Comparison of ENCODE assay signal across 1 cellular context in genomic region chr1:202888507-202889360, GRCh38.
TF ChIP-seq lines count a peak whose summit lies in the region.

TSS of gene RABIF (minus strand) at chr1:202889149. CDS start at chr1:202889098, 51 bp downstream.

TF ChIP-seq in WTC11, 78 proteins besides CTCF, POLR2A, EP300 and RAD21 (continued from another document):
- TF ChIP-seq, protein P1, sequence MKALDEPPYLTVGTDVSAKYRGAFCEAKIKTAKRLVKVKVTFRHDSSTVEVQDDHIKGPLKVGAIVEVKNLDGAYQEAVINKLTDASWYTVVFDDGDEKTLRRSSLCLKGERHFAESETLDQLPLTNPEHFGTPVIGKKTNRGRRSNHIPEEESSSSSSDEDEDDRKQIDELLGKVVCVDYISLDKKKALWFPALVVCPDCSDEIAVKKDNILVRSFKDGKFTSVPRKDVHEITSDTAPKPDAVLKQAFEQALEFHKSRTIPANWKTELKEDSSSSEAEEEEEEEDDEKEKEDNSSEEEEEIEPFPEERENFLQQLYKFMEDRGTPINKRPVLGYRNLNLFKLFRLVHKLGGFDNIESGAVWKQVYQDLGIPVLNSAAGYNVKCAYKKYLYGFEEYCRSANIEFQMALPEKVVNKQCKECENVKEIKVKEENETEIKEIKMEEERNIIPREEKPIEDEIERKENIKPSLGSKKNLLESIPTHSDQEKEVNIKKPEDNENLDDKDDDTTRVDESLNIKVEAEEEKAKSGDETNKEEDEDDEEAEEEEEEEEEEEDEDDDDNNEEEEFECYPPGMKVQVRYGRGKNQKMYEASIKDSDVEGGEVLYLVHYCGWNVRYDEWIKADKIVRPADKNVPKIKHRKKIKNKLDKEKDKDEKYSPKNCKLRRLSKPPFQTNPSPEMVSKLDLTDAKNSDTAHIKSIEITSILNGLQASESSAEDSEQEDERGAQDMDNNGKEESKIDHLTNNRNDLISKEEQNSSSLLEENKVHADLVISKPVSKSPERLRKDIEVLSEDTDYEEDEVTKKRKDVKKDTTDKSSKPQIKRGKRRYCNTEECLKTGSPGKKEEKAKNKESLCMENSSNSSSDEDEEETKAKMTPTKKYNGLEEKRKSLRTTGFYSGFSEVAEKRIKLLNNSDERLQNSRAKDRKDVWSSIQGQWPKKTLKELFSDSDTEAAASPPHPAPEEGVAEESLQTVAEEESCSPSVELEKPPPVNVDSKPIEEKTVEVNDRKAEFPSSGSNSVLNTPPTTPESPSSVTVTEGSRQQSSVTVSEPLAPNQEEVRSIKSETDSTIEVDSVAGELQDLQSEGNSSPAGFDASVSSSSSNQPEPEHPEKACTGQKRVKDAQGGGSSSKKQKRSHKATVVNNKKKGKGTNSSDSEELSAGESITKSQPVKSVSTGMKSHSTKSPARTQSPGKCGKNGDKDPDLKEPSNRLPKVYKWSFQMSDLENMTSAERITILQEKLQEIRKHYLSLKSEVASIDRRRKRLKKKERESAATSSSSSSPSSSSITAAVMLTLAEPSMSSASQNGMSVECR (CRISPR knock-in tag; IDR thresholded peaks at IDR 0.05; ENCODE audit: borderline replicate concordance), result peak; percentile 58; the same call in 1 of the 2 replicates
- TF ChIP-seq ZNF671 (CRISPR knock-in tag; IDR thresholded peaks at IDR 0.05), result no peak; the same call in 1 of the 2 replicates
- peak; percentile 62 for TF ChIP-seq FOXP1 (CRISPR knock-in tag; IDR thresholded peaks at IDR 0.05; ENCODE audit: borderline replicate concordance)
- TF ChIP-seq, protein P2, sequence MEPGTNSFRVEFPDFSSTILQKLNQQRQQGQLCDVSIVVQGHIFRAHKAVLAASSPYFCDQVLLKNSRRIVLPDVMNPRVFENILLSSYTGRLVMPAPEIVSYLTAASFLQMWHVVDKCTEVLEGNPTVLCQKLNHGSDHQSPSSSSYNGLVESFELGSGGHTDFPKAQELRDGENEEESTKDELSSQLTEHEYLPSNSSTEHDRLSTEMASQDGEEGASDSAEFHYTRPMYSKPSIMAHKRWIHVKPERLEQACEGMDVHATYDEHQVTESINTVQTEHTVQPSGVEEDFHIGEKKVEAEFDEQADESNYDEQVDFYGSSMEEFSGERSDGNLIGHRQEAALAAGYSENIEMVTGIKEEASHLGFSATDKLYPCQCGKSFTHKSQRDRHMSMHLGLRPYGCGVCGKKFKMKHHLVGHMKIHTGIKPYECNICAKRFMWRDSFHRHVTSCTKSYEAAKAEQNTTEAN (CRISPR knock-in tag; IDR thresholded peaks at IDR 0.05), result peak; percentile 75; the same call in 1 of the 2 replicates
- TF ChIP-seq STAT6 (CRISPR knock-in tag; conservative IDR thresholded peaks at IDR 0.05; ENCODE audit: low read depth), result no peak
- 0 out of 2 replicates have a peak, but pooled peaks have one; percentile 8 for TF ChIP-seq NFYB (CRISPR knock-in tag; conservative IDR thresholded peaks at IDR 0.05; ENCODE audit: low read depth)
- peak; percentile 10; the same call in 1 of the 2 replicates for TF ChIP-seq JUN (CRISPR knock-in tag; IDR thresholded peaks at IDR 0.05)
